In genomic region chr13:72545030-72545719, GRCh38 we compare ENCODE assay signal across 1 cellular context.
TF ChIP-seq lines count a peak whose summit lies in the region.

No MANE protein-coding gene starts in this region.

TF ChIP-seq in HepG2, 621 proteins besides CTCF, POLR2A, EP300 and RAD21 (continued from another document and continues in another):
- TF ChIP-seq, protein P1, sequence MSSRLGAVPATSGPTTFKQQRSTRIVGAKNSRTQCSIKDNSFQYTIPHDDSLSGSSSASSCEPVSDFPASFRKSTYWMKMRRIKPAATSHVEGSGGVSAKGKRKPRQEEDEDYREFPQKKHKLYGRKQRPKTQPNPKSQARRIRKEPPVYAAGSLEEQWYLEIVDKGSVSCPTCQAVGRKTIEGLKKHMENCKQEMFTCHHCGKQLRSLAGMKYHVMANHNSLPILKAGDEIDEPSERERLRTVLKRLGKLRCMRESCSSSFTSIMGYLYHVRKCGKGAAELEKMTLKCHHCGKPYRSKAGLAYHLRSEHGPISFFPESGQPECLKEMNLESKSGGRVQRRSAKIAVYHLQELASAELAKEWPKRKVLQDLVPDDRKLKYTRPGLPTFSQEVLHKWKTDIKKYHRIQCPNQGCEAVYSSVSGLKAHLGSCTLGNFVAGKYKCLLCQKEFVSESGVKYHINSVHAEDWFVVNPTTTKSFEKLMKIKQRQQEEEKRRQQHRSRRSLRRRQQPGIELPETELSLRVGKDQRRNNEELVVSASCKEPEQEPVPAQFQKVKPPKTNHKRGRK (CRISPR knock-in tag; IDR thresholded peaks at IDR 0.05), result no peak
- TF ChIP-seq, protein P2, sequence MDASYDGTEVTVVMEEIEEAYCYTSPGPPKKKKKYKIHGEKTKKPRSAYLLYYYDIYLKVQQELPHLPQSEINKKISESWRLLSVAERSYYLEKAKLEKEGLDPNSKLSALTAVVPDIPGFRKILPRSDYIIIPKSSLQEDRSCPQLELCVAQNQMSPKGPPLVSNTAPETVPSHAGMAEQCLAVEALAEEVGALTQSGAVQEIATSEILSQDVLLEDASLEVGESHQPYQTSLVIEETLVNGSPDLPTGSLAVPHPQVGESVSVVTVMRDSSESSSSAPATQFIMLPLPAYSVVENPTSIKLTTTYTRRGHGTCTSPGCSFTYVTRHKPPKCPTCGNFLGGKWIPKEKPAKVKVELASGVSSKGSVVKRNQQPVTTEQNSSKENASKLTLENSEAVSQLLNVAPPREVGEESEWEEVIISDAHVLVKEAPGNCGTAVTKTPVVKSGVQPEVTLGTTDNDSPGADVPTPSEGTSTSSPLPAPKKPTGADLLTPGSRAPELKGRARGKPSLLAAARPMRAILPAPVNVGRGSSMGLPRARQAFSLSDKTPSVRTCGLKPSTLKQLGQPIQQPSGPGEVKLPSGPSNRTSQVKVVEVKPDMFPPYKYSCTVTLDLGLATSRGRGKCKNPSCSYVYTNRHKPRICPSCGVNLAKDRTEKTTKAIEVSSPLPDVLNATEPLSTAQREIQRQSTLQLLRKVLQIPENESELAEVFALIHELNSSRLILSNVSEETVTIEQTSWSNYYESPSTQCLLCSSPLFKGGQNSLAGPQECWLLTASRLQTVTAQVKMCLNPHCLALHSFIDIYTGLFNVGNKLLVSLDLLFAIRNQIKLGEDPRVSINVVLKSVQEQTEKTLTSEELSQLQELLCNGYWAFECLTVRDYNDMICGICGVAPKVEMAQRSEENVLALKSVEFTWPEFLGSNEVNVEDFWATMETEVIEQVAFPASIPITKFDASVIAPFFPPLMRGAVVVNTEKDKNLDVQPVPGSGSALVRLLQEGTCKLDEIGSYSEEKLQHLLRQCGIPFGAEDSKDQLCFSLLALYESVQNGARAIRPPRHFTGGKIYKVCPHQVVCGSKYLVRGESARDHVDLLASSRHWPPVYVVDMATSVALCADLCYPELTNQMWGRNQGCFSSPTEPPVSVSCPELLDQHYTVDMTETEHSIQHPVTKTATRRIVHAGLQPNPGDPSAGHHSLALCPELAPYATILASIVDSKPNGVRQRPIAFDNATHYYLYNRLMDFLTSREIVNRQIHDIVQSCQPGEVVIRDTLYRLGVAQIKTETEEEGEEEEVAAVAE (CRISPR knock-in tag; IDR thresholded peaks at IDR 0.05; ENCODE audit: borderline replicate concordance), result peak; percentile 51; the same call in 1 of the 2 replicates
- TF ChIP-seq LCORL (IDR thresholded peaks at IDR 0.05) (peak; percentile 57; the same call in 1 of the 2 replicates), LCORL (CRISPR knock-in tag; IDR thresholded peaks at IDR 0.05) (peak; percentile 76), ELF4 (CRISPR knock-in tag; IDR thresholded peaks at IDR 0.05; ENCODE audit: borderline replicate concordance) (no peak), MIER3 (CRISPR knock-in tag; IDR thresholded peaks at IDR 0.05; ENCODE audit: borderline replicate concordance) (peak; percentile 70; the same call in 1 of the 2 replicates), KLF9 (CRISPR knock-in tag; IDR thresholded peaks at IDR 0.05; ENCODE audit: low read depth) (no peak), HOXA9 (CRISPR knock-in tag; IDR thresholded peaks at IDR 0.05; ENCODE audit: borderline replicate concordance) (0 out of 2 replicates have a peak, but pooled peaks have one; percentile 44), RORA (CRISPR knock-in tag; IDR thresholded peaks at IDR 0.05) (no peak), FOXC1 (CRISPR knock-in tag; IDR thresholded peaks at IDR 0.05; ENCODE audit: borderline replicate concordance) (no peak), SIX4 (CRISPR knock-in tag; IDR thresholded peaks at IDR 0.05) (peak; percentile 79), ZNF7 (CRISPR knock-in tag; IDR thresholded peaks at IDR 0.05) (no peak), CBX1 (IDR thresholded peaks at IDR 0.05; ENCODE audit: low read depth) (no peak), BORCS8-MEF2B (CRISPR knock-in tag; IDR thresholded peaks at IDR 0.05) (no peak), THYN1 (CRISPR knock-in tag; IDR thresholded peaks at IDR 0.05; ENCODE audit: borderline replicate concordance, low read depth) (no peak), ZNF180 (CRISPR knock-in tag; IDR thresholded peaks at IDR 0.05; ENCODE audit: borderline replicate concordance, low read depth) (no peak), ARID2 (CRISPR knock-in tag; IDR thresholded peaks at IDR 0.05; ENCODE audit: borderline replicate concordance) (no peak), ZNF136 (CRISPR knock-in tag; IDR thresholded peaks at IDR 0.05; ENCODE audit: low read depth) (no peak), GLMP (CRISPR knock-in tag; IDR thresholded peaks at IDR 0.05; ENCODE audit: borderline replicate concordance) (no peak), ATF7 (IDR thresholded peaks at IDR 0.05) (no peak), ATF7 (CRISPR knock-in tag; IDR thresholded peaks at IDR 0.05) (no peak), TAF15 (IDR thresholded peaks at IDR 0.05; ENCODE audit: low read depth, low read length, poor library complexity, severe bottlenecking) (no peak), ZNF431 (CRISPR knock-in tag; IDR thresholded peaks at IDR 0.05; ENCODE audit: borderline replicate concordance, low read depth) (no peak), YEATS2 (CRISPR knock-in tag; IDR thresholded peaks at IDR 0.05; ENCODE audit: borderline replicate concordance) (peak; percentile 27; the same call in 1 of the 2 replicates), HIVEP1 (CRISPR knock-in tag; IDR thresholded peaks at IDR 0.05) (no peak), CEBPG (CRISPR knock-in tag; IDR thresholded peaks at IDR 0.05) (peak; percentile 57), POGZ (CRISPR knock-in tag; IDR thresholded peaks at IDR 0.05) (peak; percentile 94), NCOA2 (CRISPR knock-in tag; IDR thresholded peaks at IDR 0.05) (peak; percentile 89), ZUFSP (CRISPR knock-in tag; IDR thresholded peaks at IDR 0.05; ENCODE audit: borderline replicate concordance) (no peak), HMG20A (CRISPR knock-in tag; IDR thresholded peaks at IDR 0.05; ENCODE audit: borderline replicate concordance) (peak; percentile 63; the same call in 1 of the 2 replicates), ZBTB1 (CRISPR knock-in tag; IDR thresholded peaks at IDR 0.05; ENCODE audit: borderline replicate concordance) (no peak), RARG (CRISPR knock-in tag; IDR thresholded peaks at IDR 0.05; ENCODE audit: low read depth) (no peak), ZNF570 (CRISPR knock-in tag; IDR thresholded peaks at IDR 0.05; ENCODE audit: borderline replicate concordance) (no peak), ZHX1 (CRISPR knock-in tag; IDR thresholded peaks at IDR 0.05; ENCODE audit: low read depth) (0 out of 2 replicates have a peak, but pooled peaks have one; percentile 44), SIX1 (CRISPR knock-in tag; IDR thresholded peaks at IDR 0.05; ENCODE audit: borderline replicate concordance) (peak; percentile 99), ZNF891 (CRISPR knock-in tag; IDR thresholded peaks at IDR 0.05) (no peak), GPN1 (CRISPR knock-in tag; IDR thresholded peaks at IDR 0.05; ENCODE audit: borderline replicate concordance) (no peak), ZNF619 (CRISPR knock-in tag; IDR thresholded peaks at IDR 0.05) (no peak), MAF1 (CRISPR knock-in tag; IDR thresholded peaks at IDR 0.05; ENCODE audit: borderline replicate concordance) (no peak), ZNF326 (CRISPR knock-in tag; IDR thresholded peaks at IDR 0.05; ENCODE audit: borderline replicate concordance) (no peak), DMAP1 (CRISPR knock-in tag; IDR thresholded peaks at IDR 0.05) (no peak), U2AF2 (IDR thresholded peaks at IDR 0.05; ENCODE audit: low read depth, low read length) (no peak), ATM (IDR thresholded peaks at IDR 0.05; ENCODE audit: borderline replicate concordance) (no peak)
- TF ChIP-seq, protein P3, sequence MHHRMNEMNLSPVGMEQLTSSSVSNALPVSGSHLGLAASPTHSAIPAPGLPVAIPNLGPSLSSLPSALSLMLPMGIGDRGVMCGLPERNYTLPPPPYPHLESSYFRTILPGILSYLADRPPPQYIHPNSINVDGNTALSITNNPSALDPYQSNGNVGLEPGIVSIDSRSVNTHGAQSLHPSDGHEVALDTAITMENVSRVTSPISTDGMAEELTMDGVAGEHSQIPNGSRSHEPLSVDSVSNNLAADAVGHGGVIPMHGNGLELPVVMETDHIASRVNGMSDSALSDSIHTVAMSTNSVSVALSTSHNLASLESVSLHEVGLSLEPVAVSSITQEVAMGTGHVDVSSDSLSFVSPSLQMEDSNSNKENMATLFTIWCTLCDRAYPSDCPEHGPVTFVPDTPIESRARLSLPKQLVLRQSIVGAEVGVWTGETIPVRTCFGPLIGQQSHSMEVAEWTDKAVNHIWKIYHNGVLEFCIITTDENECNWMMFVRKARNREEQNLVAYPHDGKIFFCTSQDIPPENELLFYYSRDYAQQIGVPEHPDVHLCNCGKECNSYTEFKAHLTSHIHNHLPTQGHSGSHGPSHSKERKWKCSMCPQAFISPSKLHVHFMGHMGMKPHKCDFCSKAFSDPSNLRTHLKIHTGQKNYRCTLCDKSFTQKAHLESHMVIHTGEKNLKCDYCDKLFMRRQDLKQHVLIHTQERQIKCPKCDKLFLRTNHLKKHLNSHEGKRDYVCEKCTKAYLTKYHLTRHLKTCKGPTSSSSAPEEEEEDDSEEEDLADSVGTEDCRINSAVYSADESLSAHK (CRISPR knock-in tag; IDR thresholded peaks at IDR 0.05; ENCODE audit: borderline replicate concordance), result no peak
- TF ChIP-seq, protein P4, sequence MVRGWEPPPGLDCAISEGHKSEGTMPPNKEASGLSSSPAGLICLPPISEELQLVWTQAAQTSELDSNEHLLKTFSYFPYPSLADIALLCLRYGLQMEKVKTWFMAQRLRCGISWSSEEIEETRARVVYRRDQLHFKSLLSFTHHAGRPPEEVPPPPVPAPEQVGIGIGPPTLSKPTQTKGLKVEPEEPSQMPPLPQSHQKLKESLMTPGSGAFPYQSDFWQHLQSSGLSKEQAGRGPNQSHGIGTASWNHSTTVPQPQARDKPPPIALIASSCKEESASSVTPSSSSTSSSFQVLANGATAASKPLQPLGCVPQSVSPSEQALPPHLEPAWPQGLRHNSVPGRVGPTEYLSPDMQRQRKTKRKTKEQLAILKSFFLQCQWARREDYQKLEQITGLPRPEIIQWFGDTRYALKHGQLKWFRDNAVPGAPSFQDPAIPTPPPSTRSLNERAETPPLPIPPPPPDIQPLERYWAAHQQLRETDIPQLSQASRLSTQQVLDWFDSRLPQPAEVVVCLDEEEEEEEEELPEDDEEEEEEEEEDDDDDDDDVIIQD (CRISPR knock-in tag; IDR thresholded peaks at IDR 0.05; ENCODE audit: low read depth), result peak; percentile 91
- TF ChIP-seq, protein P5, sequence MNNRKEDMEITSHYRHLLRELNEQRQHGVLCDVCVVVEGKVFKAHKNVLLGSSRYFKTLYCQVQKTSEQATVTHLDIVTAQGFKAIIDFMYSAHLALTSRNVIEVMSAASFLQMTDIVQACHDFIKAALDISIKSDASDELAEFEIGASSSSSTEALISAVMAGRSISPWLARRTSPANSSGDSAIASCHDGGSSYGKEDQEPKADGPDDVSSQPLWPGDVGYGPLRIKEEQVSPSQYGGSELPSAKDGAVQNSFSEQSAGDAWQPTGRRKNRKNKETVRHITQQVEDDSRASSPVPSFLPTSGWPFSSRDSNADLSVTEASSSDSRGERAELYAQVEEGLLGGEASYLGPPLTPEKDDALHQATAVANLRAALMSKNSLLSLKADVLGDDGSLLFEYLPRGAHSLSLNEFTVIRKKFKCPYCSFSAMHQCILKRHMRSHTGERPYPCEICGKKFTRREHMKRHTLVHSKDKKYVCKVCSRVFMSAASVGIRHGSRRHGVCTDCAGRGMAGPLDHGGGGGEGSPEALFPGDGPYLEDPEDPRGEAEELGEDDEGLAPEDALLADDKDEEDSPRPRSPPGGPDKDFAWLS (CRISPR knock-in tag; IDR thresholded peaks at IDR 0.05; ENCODE audit: borderline replicate concordance), result no peak
